12 cellular contexts compared by ENCODE assay signal in the genomic region with DNA sequence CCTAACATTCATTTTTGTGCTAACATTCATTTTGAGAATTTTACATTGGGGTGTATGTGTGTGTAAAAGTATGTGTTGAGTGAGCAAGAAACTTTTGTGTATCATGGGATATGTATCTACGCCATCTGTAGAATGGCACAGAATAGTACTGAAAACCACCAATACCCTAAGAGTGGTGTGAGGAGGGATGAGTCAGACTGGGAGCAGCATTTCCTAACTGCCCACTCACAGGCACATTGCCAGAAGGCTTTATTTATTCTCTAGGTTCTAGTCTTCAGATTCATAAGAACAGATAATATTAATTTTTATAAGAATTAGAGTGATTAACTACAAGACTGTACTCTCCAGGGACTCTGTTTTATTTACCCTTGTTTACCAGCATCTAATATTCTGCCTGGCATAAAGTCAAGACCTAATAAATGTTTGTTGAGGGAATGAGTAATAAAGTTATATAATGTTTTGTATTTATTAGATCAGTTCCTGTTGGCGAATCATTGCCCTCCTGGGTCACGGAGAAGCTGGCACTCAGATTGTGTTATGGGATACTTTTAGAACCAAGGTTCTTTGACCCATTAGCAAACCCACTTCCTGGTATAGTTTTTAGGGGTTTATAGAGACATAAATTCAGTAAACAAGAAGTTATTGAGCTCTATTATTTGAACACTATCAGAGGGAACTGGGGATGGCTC.
DNase-seq lines count a peak whose midpoint lies in the region; ATAC-seq, FAIRE-seq and TF ChIP-seq lines count a peak whose summit lies in the region.
"Had no signal": no experiment of that assay in that cellular context is flagged by ENCODE, and none has a peak within 500 bp of the region (broad histone marks: within the 10 kb centered on the region; RNA-seq: fewer than 3 reads in every experiment).

No MANE protein-coding gene starts in this region.

- no peak overlapping the region for H2BK12ac ChIP-seq in neuronal stem cell (ENCODE audit: low read length)

- no peak overlapping the region for H2AFZ ChIP-seq in neuronal stem cell (ENCODE audit: low read length)

- H3K4me2 ChIP-seq in neuronal stem cell (ENCODE audit: insufficient read depth, low read length, poor library complexity, severe bottlenecking), result no peak overlapping the region

- FAIRE-seq in H54 (lab: Jason Lieb, UNC), result peak; percentile 92

- TF ChIP-seq CTCF in A673 (conservative IDR thresholded peaks at IDR 0.05; ENCODE audit: low read depth, low read length) (no peak), RWPE1 (conservative IDR thresholded peaks at IDR 0.05; ENCODE audit: low read depth) (no peak), fibroblast of the aortic adventitia (IDR thresholded peaks at IDR 0.05; ENCODE audit: insufficient read depth, low read length) (no peak)

- intact Hi-C loops in A673 (cut with micrococcal nuclease; ENCODE audit: unreplicated experiment), result no loop called here

- H3K9me3 Mint-ChIP-seq in stimulated activated naive B cell treated with anti-CD40 and anti-IgM and Interleukin-4, amounts not matched to agents 10 μg/mL and 1 μg/mL and 100 μg/mL, for 72 hours, result peaks cover 0 to 4% of the 10 kb centered on the region in 2 donors
- H3K9me3 Mint-ChIP-seq: activated CD8-positive, alpha-beta T cell treated with anti-CD3 and anti-CD28 coated beads for 36 hours; natural killer cell treated with Interleukin-12 subunit alpha and Interleukin-12 subunit beta and Interleukin-15 and Interleukin-18, amount 100 ng/mL, for 72 hours had no signal

- no peaks in the 10 kb centered on the region for H3K27me3 Mint-ChIP-seq in stimulated activated naive B cell treated with anti-CD40 and anti-IgM and Interleukin-4, amounts not matched to agents 10 μg/mL and 1 μg/mL and 100 μg/mL, for 72 hours

- no TSS peak for BruUV-seq in A673 (replicated peaks; lab: Mats Ljungman, UMichigan)

- CTCF ChIA-PET in A673 (lab: Charles Lee) (interaction anchor here (1.5 kb wide), 1 partner anchor 151 kb away, joined by 3 read pairs; no protein-coding TSS in a partner anchor), RWPE1 (lab: Yijun Ruan, JAX) (interaction anchor here (0.6 kb wide), 1 partner anchor 1797 kb away, joined by 3 read pairs; no protein-coding TSS in a partner anchor)

- no peak overlapping the region for H3K27ac Mint-ChIP-seq in stimulated activated naive B cell treated with anti-CD40 and anti-IgM and Interleukin-4, amounts not matched to agents 10 μg/mL and 1 μg/mL and 100 μg/mL, for 72 hours
- H3K27ac Mint-ChIP-seq: activated CD8-positive, alpha-beta T cell treated with anti-CD3 and anti-CD28 coated beads for 36 hours; natural killer cell treated with Interleukin-12 subunit alpha and Interleukin-12 subunit beta and Interleukin-15 and Interleukin-18, amount 100 ng/mL, for 72 hours had no signal

- H2AK5ac ChIP-seq in neuronal stem cell (ENCODE audit: low read depth, low read length), result no peak overlapping the region

- H3K27me3 ChIP-seq in A673 (replicated peaks; ENCODE audit: insufficient read depth, low read depth, low read length, poor library complexity), result peaks cover 5% of the 10 kb centered on the region
- no peaks in the 10 kb centered on the region for H3K27me3 ChIP-seq in neuronal stem cell (ENCODE audit: control insufficient read depth in 3 of 3, insufficient read depth in 3 of 3, low read depth in 1 of 3, low read length in 3 of 3)

- H3K4me3 Mint-ChIP-seq in stimulated activated naive B cell treated with anti-CD40 and anti-IgM and Interleukin-4, amounts not matched to agents 10 μg/mL and 1 μg/mL and 100 μg/mL, for 72 hours, result no peak overlapping the region
- H3K4me3 Mint-ChIP-seq: activated CD8-positive, alpha-beta T cell treated with anti-CD3 and anti-CD28 coated beads for 36 hours; natural killer cell treated with Interleukin-12 subunit alpha and Interleukin-12 subunit beta and Interleukin-15 and Interleukin-18, amount 100 ng/mL, for 72 hours had no signal

- no peaks in the 10 kb centered on the region for H3K36me3 ChIP-seq in A673 (ENCODE audit: insufficient read depth, low read length, poor library complexity, severe bottlenecking)
- no peaks in the 10 kb centered on the region for H3K36me3 ChIP-seq in neuronal stem cell (replicated peaks in 1 of 2; ENCODE audit: control insufficient read depth in 2 of 2, insufficient read depth in 2 of 2, low read length in 2 of 2)

- no peak for ATAC-seq in stimulated activated naive B cell treated with anti-CD40 and anti-IgM and Interleukin-4, amounts not matched to agents 10 μg/mL and 1 μg/mL and 100 μg/mL, for 72 hours (replicated peaks)
- no peak for ATAC-seq in GM21515 (IDR thresholded peaks at IDR 0.05; ENCODE audit: unreplicated experiment)
- ATAC-seq: activated CD8-positive, alpha-beta T cell treated with anti-CD3 and anti-CD28 coated beads for 36 hours had no signal

- no peaks in the 10 kb centered on the region for H3K36me3 Mint-ChIP-seq in stimulated activated naive B cell treated with anti-CD40 and anti-IgM and Interleukin-4, amounts not matched to agents 10 μg/mL and 1 μg/mL and 100 μg/mL, for 72 hours
- H3K36me3 Mint-ChIP-seq: natural killer cell treated with Interleukin-12 subunit alpha and Interleukin-12 subunit beta and Interleukin-15 and Interleukin-18, amount 100 ng/mL, for 72 hours had no signal

- H3K9ac ChIP-seq in neuronal stem cell (ENCODE audit: low read depth, low read length, poor library complexity), result no peak overlapping the region

- H3K79me1 ChIP-seq in neuronal stem cell (ENCODE audit: low read depth, low read length), result no peaks in the 10 kb centered on the region

- H3K4ac ChIP-seq in neuronal stem cell (ENCODE audit: low read length), result no peak overlapping the region

- POLR2A ChIA-PET in A673 (lab: Charles Lee; ENCODE audit: low non-redundant PET) (no interaction called here), RWPE1 (lab: Yijun Ruan, JAX; ENCODE audit: low non-redundant PET) (no interaction called here)

- no peak overlapping the region for H2BK120ac ChIP-seq in neuronal stem cell (ENCODE audit: low read depth, low read length)

- no peak for TF ChIP-seq POLR2A in H54 (IDR thresholded peaks at IDR 0.05; ENCODE audit: low read depth, low read length)

- H3K4me3 ChIP-seq in A673 (ENCODE audit: low read depth, low read length, poor library complexity, severe bottlenecking), result no peak overlapping the region
- no peak overlapping the region for H3K4me3 ChIP-seq in fibroblast of the aortic adventitia (ENCODE audit: low read depth, low read length)
- H3K4me3 ChIP-seq in neuronal stem cell (ENCODE audit: low read length in 2 of 2), result no peak overlapping the region

- H3K23ac ChIP-seq in neuronal stem cell (ENCODE audit: low read depth, low read length, poor library complexity), result no peak overlapping the region

- H3K27ac ChIP-seq in A673 (ENCODE audit: low read depth, low read length, poor library complexity, severe bottlenecking) (no peak overlapping the region), RWPE1 (no peak overlapping the region), neuronal stem cell (replicated peaks; ENCODE audit: low read length) (no peak overlapping the region)

- H2BK5ac ChIP-seq in neuronal stem cell (ENCODE audit: low read length), result no peak overlapping the region

- H3K18ac ChIP-seq in neuronal stem cell (ENCODE audit: low read length), result no peak overlapping the region

- H3K4me1 ChIP-seq in A673 (ENCODE audit: insufficient read depth, low read length, poor library complexity, severe bottlenecking) (peaks cover 4% of the 10 kb centered on the region), neuronal stem cell (ENCODE audit: control insufficient read depth in 2 of 2, insufficient read depth in 1 of 2, low read depth in 1 of 2, low read length in 2 of 2) (peaks cover 0 to 1% of the 10 kb centered on the region in 2 donors)

- no CpG with 5 or more reads among the region's 3 CpGs for WGBS in neuronal stem cell (ENCODE audit: extremely low coverage in 2 of 2, insufficient read length in 2 of 2, insufficient replicate concordance in 1 of 2), 2 donors

- no peaks in the 10 kb centered on the region for H3K4me1 Mint-ChIP-seq in stimulated activated naive B cell treated with anti-CD40 and anti-IgM and Interleukin-4, amounts not matched to agents 10 μg/mL and 1 μg/mL and 100 μg/mL, for 72 hours

- H2BK15ac ChIP-seq in neuronal stem cell (ENCODE audit: low read length), result no peak overlapping the region

- no peak overlapping the region for H3K14ac ChIP-seq in neuronal stem cell (ENCODE audit: low read length)

- no peak overlapping the region for H4K91ac ChIP-seq in neuronal stem cell (ENCODE audit: low read depth, low read length, poor library complexity)

- H3K9me3 ChIP-seq in A673 (ENCODE audit: low read depth, low read length, poor library complexity, severe bottlenecking) (no peaks in the 10 kb centered on the region), neuronal stem cell (replicated peaks in 1 of 2; ENCODE audit: control insufficient read depth in 2 of 2, insufficient read depth in 1 of 2, low read depth in 1 of 2, low read length in 2 of 2) (no peaks in the 10 kb centered on the region)

- no peak overlapping the region for H4K8ac ChIP-seq in neuronal stem cell (ENCODE audit: low read depth, low read length)

- DNase-seq in A673 (ENCODE audit: low spot score) (peak; percentile 61), H54 (ENCODE audit: insufficient read length, low spot score) (peak; percentile 49), RWPE1 (ENCODE audit: low spot score) (peak; percentile 70), fibroblast of the aortic adventitia (ENCODE audit: low read depth) (peak; percentile 56), neuronal stem cell (ENCODE audit: low spot score) (no peak), NCI-H2107 treated with DMSO at 0.1 percent for 48 hours (lab: John Stamatoyannopoulos, UW; ENCODE audit: unreplicated experiment) (no peak)
- no peak for DNase-seq in stimulated activated naive B cell treated with anti-CD40 and anti-IgM and Interleukin-4, amounts not matched to agents 10 μg/mL and 1 μg/mL and 100 μg/mL, for 72 hours
- DNase-seq: activated CD8-positive, alpha-beta T cell treated with anti-CD3 and anti-CD28 coated beads for 36 hours; effector CD8-positive, alpha-beta T cell; NCI-H1048 had no signal

Comparison
In these comparisons a context has a peak if more than half of its experiments do, and no peak if none do; other contexts are left out.
1. DNase-seq: peak in A673 (single experiment), H54 (single experiment), RWPE1 (single experiment) and fibroblast of the aortic adventitia (single experiment); none in stimulated activated naive B cell treated with anti-CD40 and anti-IgM and Interleukin-4, amounts not matched to agents 10 μg/mL and 1 μg/mL and 100 μg/mL, for 72 hours (single experiment), neuronal stem cell (single experiment) and NCI-H2107 treated with DMSO at 0.1 percent for 48 hours (single experiment).